Comparison of ENCODE assay signal across 31 cellular contexts in genomic region chr4:80926891-80927290, GRCh38.
"Had no signal": no experiment of that assay in that cellular context is flagged by ENCODE, and none has a peak within 500 bp of the region (broad histone marks: within the 10 kb centered on the region; RNA-seq: fewer than 3 reads in every experiment).

No MANE protein-coding gene starts in this region.

- H3K27ac ChIP-seq: brain microvascular endothelial cell, esophagus muscularis mucosa, left ventricle myocardium inferior, right atrium auricular region, stomach, thyroid gland, upper lobe of right lung, VCaP had no signal

- ATAC-seq: mucosa of descending colon; natural killer cell treated with Interleukin-12 subunit alpha and Interleukin-12 subunit beta and Interleukin-15 and Interleukin-18, amount 100 ng/mL, for 72 hours; stimulated activated memory B cell treated with anti-CD40 and anti-IgM and Interleukin-4, amounts not matched to agents 10 μg/mL and 1 μg/mL and 100 μg/mL, for 72 hours; upper lobe of right lung had no signal

- FAIRE-seq: astrocyte, frontal cortex, islet of Langerhans, TTC549 had no signal

- H3K4me3 ChIP-seq: esophagus muscularis mucosa, left ventricle myocardium inferior, lung, mucosa of descending colon, right atrium auricular region, smooth muscle cell, stomach, thyroid gland, upper lobe of right lung had no signal

- H3K36me3 ChIP-seq: brain microvascular endothelial cell, esophagus muscularis mucosa, left ventricle myocardium inferior, right atrium auricular region, stomach, thyroid gland, upper lobe of right lung had no signal

- H3K4me1 ChIP-seq: esophagus muscularis mucosa, left ventricle myocardium inferior, right atrium auricular region, stomach, thyroid gland, upper lobe of right lung had no signal

- H3K9me3 ChIP-seq: esophagus muscularis mucosa, left ventricle myocardium inferior, mucosa of descending colon, right atrium auricular region, stomach, thyroid gland, upper lobe of right lung had no signal

- DNase-seq: activated CD4-positive, alpha-beta T cell treated with anti-CD3 and anti-CD28 coated beads for 4 hours; activated CD4-positive, alpha-beta T cell treated with anti-CD3 and anti-CD28 coated beads, Interleukin-2, amount 50 U/mL, for 4 hours; activated CD8-positive, alpha-beta memory T cell treated with anti-CD3 and anti-CD28 coated beads for 24 hours; activated gamma-delta T cell; activated naive CD4-positive, alpha-beta T cell treated with anti-CD3 and anti-CD28 coated beads, Interleukin-2, amount 10 ng/mL, durations not matched to agents 7 days and 5 days; activated naive CD8-positive, alpha-beta T cell treated with anti-CD3 and anti-CD28 coated beads, Interleukin-2, amount 10 ng/mL, durations not matched to agents 7 days and 5 days; activated T-cell treated with anti-CD3 and anti-CD28 coated beads, Interleukin-2, amount 50 U/mL, for 1 hour; amniotic stem cell; brain microvascular endothelial cell; endodermal cell; glutamatergic neuron; left ventricle myocardium inferior; mucosa of descending colon; stimulated activated CD4-positive, alpha-beta T cell treated with anti-CD3 and anti-CD28 coated beads, Interleukin-1b, Interleukin-23, amount 100 ng/mL, for 48 hours; stimulated activated CD4-positive, alpha-beta T cell treated with anti-CD3 and anti-CD28 coated beads, Interleukin-4, amount 100 ng/mL, for 4 hours; stimulated activated CD8-positive, alpha-beta memory T cell treated with anti-CD3 and anti-CD28 coated beads, Interleukin-4, amount 100 ng/mL, for 48 hours; stomach; T-helper 9 cell; thyroid gland; upper lobe of right lung had no signal

- H3K27me3 ChIP-seq: brain microvascular endothelial cell, esophagus muscularis mucosa, right atrium auricular region, stomach, thyroid gland, upper lobe of right lung had no signal
